Comparison of ENCODE assay signal across 18 cellular contexts in genomic region chr6:109678240-109678639, GRCh38. TPM values are rescaled to one million over a fixed set of nuclear protein-coding genes. Genes with fewer than 3 reads are reported as not detected.
DNase-seq lines count a peak whose midpoint lies in the region; ATAC-seq and TF ChIP-seq lines count a peak whose summit lies in the region.
"Had no signal": no experiment of that assay in that cellular context is flagged by ENCODE, and none has a peak within 500 bp of the region (broad histone marks: within the 10 kb centered on the region; RNA-seq: fewer than 3 reads in every experiment).

No MANE protein-coding gene starts in this region.

- peak overlapping the region; percentile 76 for H3K4me2 ChIP-seq in GM23338

- CTCF ChIA-PET in WTC11 (lab: Charles Lee) = interaction anchor here (1.3 to 1.7 kb wide), 2 partner anchors 13 to 105 kb away, joined by 3 to 4 read pairs; partner anchors contain the start of genes AK9 and FIG4

- no peaks in the 10 kb centered on the region for H3F3A ChIP-seq in GM23338 (replicated peaks; ENCODE audit: low read depth)

- POLR2A ChIA-PET in WTC11 (lab: Charles Lee) = interaction anchor here (1.2 kb wide), 1 partner anchor 13 kb away, joined by 3 read pairs; the partner anchor contains the start of genes AK9 and FIG4

- 71 to 76% methylated on average over 4 of the region's 4 CpGs for WGBS in tibial nerve, 2 donors

- no peaks in the 10 kb centered on the region for H3K9me2 ChIP-seq in GM23338 (ENCODE audit: insufficient read depth)

- no peak for TF ChIP-seq CTCF in GM23338 (conservative IDR thresholded peaks at IDR 0.05; ENCODE audit: low read depth in 2 of 2)
- TF ChIP-seq CTCF in WTC11 (IDR thresholded peaks at IDR 0.05) = no peak
- no peak for TF ChIP-seq CTCF in nephron (IDR thresholded peaks at IDR 0.05; ENCODE audit: unreplicated experiment in 3 of 3)
- no peak for TF ChIP-seq CTCF in tibial nerve (IDR thresholded peaks at IDR 0.05)
- no peak for TF ChIP-seq CTCF in brain microvascular endothelial cell (IDR thresholded peaks at IDR 0.05; ENCODE audit: low read depth, low read length, missing control alignments)

- H3K27ac ChIP-seq in GM23338 (ENCODE audit: low read depth) = peak overlapping the region; percentile 85
- no peak overlapping the region for H3K27ac ChIP-seq in tibial nerve
- no peak overlapping the region for H3K27ac ChIP-seq in brain microvascular endothelial cell

- H2AFZ ChIP-seq in GM23338 = peak overlapping the region; percentile 88; the same call in 1 of the 2 replicates

- no peaks in the 10 kb centered on the region for H4K20me1 ChIP-seq in GM23338 (replicated peaks; ENCODE audit: insufficient read depth)

- H3K27ac Mint-ChIP-seq in GM23338 (no peak overlapping the region), WTC11 (no peak overlapping the region; the same call in 1 of the 2 replicates), nephron (peak overlapping the region in 2 of 3 experiments; percentile 12 to 30)
- H3K27ac Mint-ChIP-seq: B cell had no signal

- no peak; the same call in 2 of the 3 replicates for ATAC-seq in GM23338
- no peak for ATAC-seq in WTC11
- ATAC-seq: HCT116 had no signal

- peaks cover 11% of the 10 kb centered on the region; the same call in 2 of the 3 replicates for H3K4me1 Mint-ChIP-seq in GM23338
- peaks cover 12% of the 10 kb centered on the region for H3K4me1 Mint-ChIP-seq in WTC11
- no peaks in the 10 kb centered on the region for H3K4me1 Mint-ChIP-seq in nephron

- H3K27me3 Mint-ChIP-seq in GM23338 (ENCODE audit: insufficient read depth, low read depth, poor library complexity) (peaks cover 4% of the 10 kb centered on the region), WTC11 (ENCODE audit: low read depth) (no peaks in the 10 kb centered on the region), nephron (ENCODE audit: low read depth) (no peaks in the 10 kb centered on the region)
- H3K27me3 Mint-ChIP-seq: B cell; CD4-positive, CD25-positive, alpha-beta regulatory T cell had no signal

- no peak overlapping the region; the same call in 2 of the 3 replicates for H3K4me3 Mint-ChIP-seq in GM23338
- H3K4me3 Mint-ChIP-seq in WTC11 = peak overlapping the region; percentile 63
- H3K4me3 Mint-ChIP-seq in nephron = no peak overlapping the region
- H3K4me3 Mint-ChIP-seq: B cell; CD4-positive, CD25-positive, alpha-beta regulatory T cell had no signal

- H3K4me3 ChIP-seq in GM23338 (peak overlapping the region; percentile 56; the same call in 1 of the 2 replicates), tibial nerve (no peak overlapping the region), brain microvascular endothelial cell (ENCODE audit: low read depth, low read length) (no peak overlapping the region)

- TF ChIP-seq POLR2A in tibial nerve (IDR thresholded peaks at IDR 0.05) = no peak

- H3K9me3 ChIP-seq in tibial nerve = no peaks in the 10 kb centered on the region
- H3K9me3 ChIP-seq: Caco-2 had no signal

- TF ChIP-seq EP300 in tibial nerve (IDR thresholded peaks at IDR 0.05) = no peak

- H3K9me3 Mint-ChIP-seq in GM23338 (peaks cover 34% of the 10 kb centered on the region), WTC11 (peaks cover 29% of the 10 kb centered on the region), nephron (peaks cover 19% of the 10 kb centered on the region)

- H3K79me2 ChIP-seq in GM23338 (replicated peaks; ENCODE audit: insufficient read depth) = no peaks in the 10 kb centered on the region

- H3K36me3 ChIP-seq in GM23338 (ENCODE audit: insufficient read depth) = no peaks in the 10 kb centered on the region; the same call in 1 of the 2 replicates
- peaks cover 0 to 9% (median 0%) of the 10 kb centered on the region in 3 donors for H3K36me3 ChIP-seq in tibial nerve
- no peaks in the 10 kb centered on the region for H3K36me3 ChIP-seq in brain microvascular endothelial cell (replicated peaks)

- H3K4me1 ChIP-seq in GM23338 (ENCODE audit: insufficient read depth) (no peaks in the 10 kb centered on the region), tibial nerve (no peaks in the 10 kb centered on the region)
- H3K4me1 ChIP-seq: Caco-2 had no signal

- H3K36me3 Mint-ChIP-seq in GM23338 (ENCODE audit: low read depth) (peaks cover 31% of the 10 kb centered on the region; the same call in 2 of the 3 replicates), WTC11 (peaks cover 17% of the 10 kb centered on the region), nephron (ENCODE audit: low read depth) (peaks cover 21% of the 10 kb centered on the region)

- in situ Hi-C loops in brain microvascular endothelial cell (cut with HindIII; ENCODE audit: low pct_ligation_motif_present, low sequenced_read_pairs) = no loop called here

- peak; percentile 6 for DNase-seq in DMS53 treated with DMSO at 0.1 percent for 48 hours (lab: John Stamatoyannopoulos, UW; ENCODE audit: unreplicated experiment)
- no peak for DNase-seq in GM23338 (ENCODE audit: low spot score)
- DNase-seq in WTC11 (ENCODE audit: low spot score) = no peak
- DNase-seq in tibial nerve (ENCODE audit: low spot score in 2 of 2) = no peak
- DNase-seq in brain microvascular endothelial cell = no peak
- no peak for DNase-seq in NCI-H1092 treated with DMSO at 0.1 percent for 48 hours (lab: John Stamatoyannopoulos, UW)
- DNase-seq: Caco-2; CD4-positive, CD25-positive, alpha-beta regulatory T cell; KBM-7; MV-4-11; NCI-H1436 treated with DMSO at 0.1 percent for 48 hours; NCI-H2081 treated with DMSO at 0.1 percent for 48 hours; NCI-H748 treated with DMSO at 0.1 percent for 48 hours; OCI-M1; SIG-M5 had no signal

- H3K27me3 ChIP-seq in GM23338 (ENCODE audit: insufficient read depth) (no peaks in the 10 kb centered on the region), tibial nerve (no peaks in the 10 kb centered on the region), brain microvascular endothelial cell (replicated peaks) (no peaks in the 10 kb centered on the region)

TF ChIP-seq in GM23338, 12 proteins besides CTCF, POLR2A, EP300 and RAD21 (continues in another document):
- TF ChIP-seq ETS1 (IDR thresholded peaks at IDR 0.05) = no peak
- no peak for TF ChIP-seq ZNF331 (CRISPR knock-in tag; IDR thresholded peaks at IDR 0.05; ENCODE audit: low read depth)
- no peak for TF ChIP-seq NANOG (IDR thresholded peaks at IDR 0.05; ENCODE audit: borderline replicate concordance)

TF ChIP-seq in WTC11, 78 proteins besides CTCF, POLR2A, EP300 and RAD21 (continues in another document):
- TF ChIP-seq, protein P1, sequence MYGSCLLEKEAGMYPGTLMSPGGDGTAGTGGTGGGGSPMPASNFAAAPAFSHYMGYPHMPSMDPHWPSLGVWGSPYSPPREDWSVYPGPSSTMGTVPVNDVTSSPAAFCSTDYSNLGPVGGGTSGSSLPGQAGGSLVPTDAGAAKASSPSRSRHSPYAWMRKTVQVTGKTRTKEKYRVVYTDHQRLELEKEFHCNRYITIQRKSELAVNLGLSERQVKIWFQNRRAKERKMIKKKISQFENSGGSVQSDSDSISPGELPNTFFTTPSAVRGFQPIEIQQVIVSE (CRISPR knock-in tag; IDR thresholded peaks at IDR 0.05; ENCODE audit: borderline replicate concordance) = no peak
- no peak for TF ChIP-seq NR2C2 (CRISPR knock-in tag; IDR thresholded peaks at IDR 0.05)
- no peak for TF ChIP-seq IRF2 (CRISPR knock-in tag; IDR thresholded peaks at IDR 0.05; ENCODE audit: borderline replicate concordance, low read depth)
- TF ChIP-seq ZNF263 (CRISPR knock-in tag; IDR thresholded peaks at IDR 0.05; ENCODE audit: low read depth) = no peak
- no peak for TF ChIP-seq ZNF138 (CRISPR knock-in tag; conservative IDR thresholded peaks at IDR 0.05)
- no peak for TF ChIP-seq FOXP4 (CRISPR knock-in tag; IDR thresholded peaks at IDR 0.05)
- TF ChIP-seq, protein P2, sequence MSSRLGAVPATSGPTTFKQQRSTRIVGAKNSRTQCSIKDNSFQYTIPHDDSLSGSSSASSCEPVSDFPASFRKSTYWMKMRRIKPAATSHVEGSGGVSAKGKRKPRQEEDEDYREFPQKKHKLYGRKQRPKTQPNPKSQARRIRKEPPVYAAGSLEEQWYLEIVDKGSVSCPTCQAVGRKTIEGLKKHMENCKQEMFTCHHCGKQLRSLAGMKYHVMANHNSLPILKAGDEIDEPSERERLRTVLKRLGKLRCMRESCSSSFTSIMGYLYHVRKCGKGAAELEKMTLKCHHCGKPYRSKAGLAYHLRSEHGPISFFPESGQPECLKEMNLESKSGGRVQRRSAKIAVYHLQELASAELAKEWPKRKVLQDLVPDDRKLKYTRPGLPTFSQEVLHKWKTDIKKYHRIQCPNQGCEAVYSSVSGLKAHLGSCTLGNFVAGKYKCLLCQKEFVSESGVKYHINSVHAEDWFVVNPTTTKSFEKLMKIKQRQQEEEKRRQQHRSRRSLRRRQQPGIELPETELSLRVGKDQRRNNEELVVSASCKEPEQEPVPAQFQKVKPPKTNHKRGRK (CRISPR knock-in tag; IDR thresholded peaks at IDR 0.05; ENCODE audit: borderline replicate concordance) = no peak

RNA-seq across cellular contexts. Expression of gene AK9, which starts 12.8 kb away (rescaled TPM):
- total RNA-seq in GM23338 (2014; rRNA removed; shearing (Covaris generic)) = 2.0 and 5.0 TPM in 2 replicates
- 5.5 and 6.4 TPM in 2 replicates for polyA plus RNA-seq in GM23338 (2016; fragmentation: Nextera tagmentation; extraction: Ambion mirVana)
- total RNA-seq in WTC11 (2021) = 3.7 to 4.6 TPM (median 4.3 TPM) in 3 replicates
- total RNA-seq in tibial nerve = 10 to 100 TPM in 3 of 4 donors, 1 to 10 TPM in 1; 8.1 to 19.8 (median 14.1) TPM

RNA-seq across cellular contexts. Expression of gene FIG4, which starts 12.9 kb away (rescaled TPM):
- 12.7 and 16.9 TPM in 2 replicates for total RNA-seq in GM23338 (2014; rRNA removed; shearing (Covaris generic))
- polyA plus RNA-seq in GM23338 (2016; fragmentation: Nextera tagmentation; extraction: Ambion mirVana) = 6.7 and 7.0 TPM in 2 replicates
- total RNA-seq in WTC11 (2021) = 21.3 to 24.8 TPM (median 24.3 TPM) in 3 replicates
- 10 to 100 TPM; 11.4 to 42.9 (median 21.6) TPM for total RNA-seq in tibial nerve

Comparison
In these comparisons a context has a peak if more than half of its experiments do, and no peak if none do; other contexts are left out.
1. H3K27ac Mint-ChIP-seq: peak in nephron (2 of 3); none in GM23338 (single experiment) and WTC11 (single experiment).